ENCODE assay signal across 14 cellular contexts in the genomic region with DNA sequence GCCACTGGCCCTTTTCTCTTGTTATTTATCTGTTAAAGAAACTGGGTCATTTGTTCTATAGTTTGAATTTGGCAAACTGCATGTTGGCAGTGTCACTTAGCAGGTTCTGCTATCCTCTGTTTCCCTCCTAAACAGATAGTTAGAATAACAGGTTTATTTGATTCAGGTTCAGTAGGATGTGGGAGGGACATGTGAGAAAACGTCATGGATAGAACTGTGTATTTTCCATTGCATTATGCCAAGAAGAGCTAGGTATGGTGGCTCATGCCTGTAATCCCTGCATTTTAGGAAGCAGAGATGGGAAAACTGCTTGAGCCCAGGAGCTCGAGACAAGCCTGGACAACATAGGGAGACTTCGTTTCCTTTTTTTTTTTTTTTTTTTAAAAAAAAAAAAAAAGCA. TPM values are rescaled to one million over a fixed set of nuclear protein-coding genes. Genes with fewer than 3 reads are reported as not detected.
A peak's percentile ranks its signal among the peaks of the same experiment; 100 is the strongest.
DNase-seq lines count a peak whose midpoint lies in the region; ATAC-seq and TF ChIP-seq lines count a peak whose summit lies in the region.
"Had no signal": no experiment of that assay in that cellular context is flagged by ENCODE, and none has a peak within 500 bp of the region (broad histone marks: within the 10 kb centered on the region; RNA-seq: fewer than 3 reads in every experiment).

No MANE protein-coding gene starts in this region.

- H3K4me3 ChIP-seq in neutrophil (ENCODE audit: low read depth in 1 of 2, low read length in 1 of 2), result no peak overlapping the region
- H3K4me3 ChIP-seq: BLaER1 treated with 17β-estradiol and CSF1 and Interleukin-3, amounts not matched to agents 10 nM and 100 nM had no signal

- H3K36me3 Mint-ChIP-seq in activated T-cell treated with anti-CD3 and anti-CD28 coated beads, Interleukin-2, amount 50 U/mL, for 72 hours (ENCODE audit: insufficient read depth in 2 of 2), result peaks cover 20 to 60% of the 10 kb centered on the region in 2 donors
- H3K36me3 Mint-ChIP-seq in HFFc6 (ENCODE audit: low read depth) (peaks cover 60% of the 10 kb centered on the region), immature natural killer cell (peaks cover 30 to 68% (median 38%) of the 10 kb centered on the region in 3 donors), WTC11 (peaks cover 91% of the 10 kb centered on the region)

- no peak for DNase-seq in activated T-cell treated with anti-CD3 and anti-CD28 coated beads, Interleukin-2, amount 50 U/mL, for 72 hours
- DNase-seq in activated T-cell treated with anti-CD3 and anti-CD28 coated beads for 4 hours, result no peak
- no peak for DNase-seq in HFFc6
- no peak for DNase-seq in immature natural killer cell
- DNase-seq in WTC11 (ENCODE audit: low spot score), result no peak
- DNase-seq in NCI-H345 treated with DMSO at 0.1 percent for 48 hours (lab: John Stamatoyannopoulos, UW; ENCODE audit: unreplicated experiment), result no peak
- DNase-seq: ACHN; CD4-positive, CD25-positive, alpha-beta regulatory T cell; DMS53; GF-D8; GOT3; H9 had no signal

- no peak overlapping the region for H3K4me3 Mint-ChIP-seq in activated T-cell treated with anti-CD3 and anti-CD28 coated beads, Interleukin-2, amount 50 U/mL, for 72 hours
- no peak overlapping the region for H3K4me3 Mint-ChIP-seq in HFFc6
- H3K4me3 Mint-ChIP-seq in immature natural killer cell, result no peak overlapping the region
- no peak overlapping the region for H3K4me3 Mint-ChIP-seq in WTC11
- H3K4me3 Mint-ChIP-seq: CD4-positive, CD25-positive, alpha-beta regulatory T cell; H9 had no signal

- TF ChIP-seq CTCF in HFFc6 (IDR thresholded peaks at IDR 0.05) (no peak), neutrophil (IDR thresholded peaks at IDR 0.05) (no peak), WTC11 (IDR thresholded peaks at IDR 0.05) (no peak)

- ATAC-seq in activated T-cell treated with anti-CD3 and anti-CD28 coated beads, Interleukin-2, amount 50 U/mL, for 72 hours (replicated peaks in 1 of 2), result no peak
- no peak for ATAC-seq in WTC11

- H3K36me3 ChIP-seq in neutrophil, result peaks cover 96% of the 10 kb centered on the region

- H3K27me3 Mint-ChIP-seq in activated T-cell treated with anti-CD3 and anti-CD28 coated beads, Interleukin-2, amount 50 U/mL, for 72 hours (ENCODE audit: low read depth), result no peaks in the 10 kb centered on the region
- H3K27me3 Mint-ChIP-seq in HFFc6 (ENCODE audit: insufficient read depth), result no peaks in the 10 kb centered on the region; the same call in none of the 2 replicates
- H3K27me3 Mint-ChIP-seq in immature natural killer cell (ENCODE audit: low read depth in 3 of 3), result peaks cover 0 to 7% (median 0%) of the 10 kb centered on the region in 3 donors
- no peaks in the 10 kb centered on the region for H3K27me3 Mint-ChIP-seq in WTC11 (ENCODE audit: low read depth)
- H3K27me3 Mint-ChIP-seq: CD4-positive, CD25-positive, alpha-beta regulatory T cell had no signal

- H3K27me3 ChIP-seq in neutrophil, result no peaks in the 10 kb centered on the region
- H3K27me3 ChIP-seq: BLaER1 treated with 17β-estradiol and CSF1 and Interleukin-3, amounts not matched to agents 10 nM and 100 nM had no signal

- CTCF ChIA-PET in WTC11 (lab: Charles Lee), result no interaction called here

- no peaks in the 10 kb centered on the region for H3K4me1 ChIP-seq in neutrophil (ENCODE audit: control insufficient read depth in 1 of 2, insufficient read depth in 1 of 2, low read depth in 1 of 2, low read length in 1 of 2)

- POLR2A ChIA-PET in WTC11 (lab: Charles Lee), result no interaction called here

- H3K9me3 Mint-ChIP-seq in activated T-cell treated with anti-CD3 and anti-CD28 coated beads, Interleukin-2, amount 50 U/mL, for 72 hours, result no peaks in the 10 kb centered on the region
- H3K9me3 Mint-ChIP-seq in HFFc6 (no peaks in the 10 kb centered on the region), immature natural killer cell (no peaks in the 10 kb centered on the region), WTC11 (no peaks in the 10 kb centered on the region)
- H3K9me3 Mint-ChIP-seq: CD4-positive, CD25-positive, alpha-beta regulatory T cell; H9 had no signal

- peak overlapping the region; percentile 87 for H3K27ac Mint-ChIP-seq in activated T-cell treated with anti-CD3 and anti-CD28 coated beads, Interleukin-2, amount 50 U/mL, for 72 hours
- H3K27ac Mint-ChIP-seq in HFFc6, result peak overlapping the region; percentile 22; the same call in 1 of the 2 replicates
- H3K27ac Mint-ChIP-seq in immature natural killer cell, result peak overlapping the region in 4 of 6 donors; percentile 4 to 65 (median 27)
- no peak overlapping the region for H3K27ac Mint-ChIP-seq in WTC11

- H3K9me3 ChIP-seq in neutrophil, result peaks cover 3% of the 10 kb centered on the region

- peak overlapping the region; percentile 15 for H3K27ac ChIP-seq in neutrophil
- H3K27ac ChIP-seq: BLaER1 treated with 17β-estradiol and CSF1 and Interleukin-3, amounts not matched to agents 10 nM and 100 nM had no signal

- H3K4me1 Mint-ChIP-seq in activated T-cell treated with anti-CD3 and anti-CD28 coated beads, Interleukin-2, amount 50 U/mL, for 72 hours (ENCODE audit: low read depth), result no peaks in the 10 kb centered on the region
- H3K4me1 Mint-ChIP-seq in HFFc6 (ENCODE audit: low read depth) (peaks cover 24% of the 10 kb centered on the region), immature natural killer cell (peaks cover 0 to 7% of the 10 kb centered on the region in 2 donors), WTC11 (no peaks in the 10 kb centered on the region)
- H3K4me1 Mint-ChIP-seq: H9 had no signal

TF ChIP-seq in WTC11, 78 proteins besides CTCF, POLR2A, EP300 and RAD21 (continues in another document):
- TF ChIP-seq CREB1 (CRISPR knock-in tag; IDR thresholded peaks at IDR 0.05) (no peak), CREM (CRISPR knock-in tag; IDR thresholded peaks at IDR 0.05) (no peak), KAT7 (CRISPR knock-in tag; IDR thresholded peaks at IDR 0.05; ENCODE audit: borderline replicate concordance) (no peak), NR1H2 (CRISPR knock-in tag; IDR thresholded peaks at IDR 0.05) (no peak), CDX4 (CRISPR knock-in tag; IDR thresholded peaks at IDR 0.05; ENCODE audit: borderline replicate concordance) (no peak), NFATC4 (CRISPR knock-in tag; IDR thresholded peaks at IDR 0.05) (no peak), ZNF138 (CRISPR knock-in tag; conservative IDR thresholded peaks at IDR 0.05) (no peak), MXD4 (CRISPR knock-in tag; IDR thresholded peaks at IDR 0.05; ENCODE audit: borderline replicate concordance) (no peak), USF1 (CRISPR knock-in tag; IDR thresholded peaks at IDR 0.05) (no peak), RORB (CRISPR knock-in tag; IDR thresholded peaks at IDR 0.05) (no peak), SOX15 (CRISPR knock-in tag; IDR thresholded peaks at IDR 0.05) (no peak), GTF2I (CRISPR knock-in tag; conservative IDR thresholded peaks at IDR 0.05) (no peak), ZNF263 (CRISPR knock-in tag; IDR thresholded peaks at IDR 0.05; ENCODE audit: low read depth) (no peak), E2F1 (CRISPR knock-in tag; IDR thresholded peaks at IDR 0.05) (no peak), ZNF232 (CRISPR knock-in tag; IDR thresholded peaks at IDR 0.05) (no peak), SP1 (CRISPR knock-in tag; conservative IDR thresholded peaks at IDR 0.05) (no peak)
- TF ChIP-seq, protein P1, sequence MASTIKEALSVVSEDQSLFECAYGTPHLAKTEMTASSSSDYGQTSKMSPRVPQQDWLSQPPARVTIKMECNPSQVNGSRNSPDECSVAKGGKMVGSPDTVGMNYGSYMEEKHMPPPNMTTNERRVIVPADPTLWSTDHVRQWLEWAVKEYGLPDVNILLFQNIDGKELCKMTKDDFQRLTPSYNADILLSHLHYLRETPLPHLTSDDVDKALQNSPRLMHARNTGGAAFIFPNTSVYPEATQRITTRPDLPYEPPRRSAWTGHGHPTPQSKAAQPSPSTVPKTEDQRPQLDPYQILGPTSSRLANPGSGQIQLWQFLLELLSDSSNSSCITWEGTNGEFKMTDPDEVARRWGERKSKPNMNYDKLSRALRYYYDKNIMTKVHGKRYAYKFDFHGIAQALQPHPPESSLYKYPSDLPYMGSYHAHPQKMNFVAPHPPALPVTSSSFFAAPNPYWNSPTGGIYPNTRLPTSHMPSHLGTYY (CRISPR knock-in tag; IDR thresholded peaks at IDR 0.05), result no peak

RNA-seq across cellular contexts. Expression of gene PATL1, which starts 24.3 kb away (rescaled TPM):
- 10 to 100 TPM; 70.9 to 75.1 TPM for total RNA-seq in activated T-cell treated with anti-CD3 and anti-CD28 coated beads, Interleukin-2, amount 50 U/mL, for 72 hours
- total RNA-seq in HFFc6 (2021; fragmentation: NEBNext Ultra II Directional; extraction: Animal tissue kit (Norgen Biotek cat#: 25700)), result 10 to 100 TPM; 29.0 to 40.3 (median 35.2) TPM
- 1 to 10 TPM; 2.2 to 6.2 (median 2.4) TPM for polyA plus RNA-seq in immature natural killer cell
- total RNA-seq in WTC11 (2021), result 27.6 to 30.5 TPM (median 29.9 TPM) in 3 replicates

RNA-seq across cellular contexts. Expression of gene OSBP, which starts 29.0 kb away (rescaled TPM):
- total RNA-seq in activated T-cell treated with anti-CD3 and anti-CD28 coated beads, Interleukin-2, amount 50 U/mL, for 72 hours, result 10 to 100 TPM; 61.9 to 67.4 TPM
- 10 to 100 TPM; 39.0 to 45.6 (median 42.9) TPM for total RNA-seq in HFFc6 (2021; fragmentation: NEBNext Ultra II Directional; extraction: Animal tissue kit (Norgen Biotek cat#: 25700))
- 10 to 100 TPM; 14.7 to 22.2 (median 19.0) TPM for polyA plus RNA-seq in immature natural killer cell
- total RNA-seq in WTC11 (2021), result 38.3 to 45.4 TPM (median 38.8 TPM) in 3 replicates
